ENCODE assay signal across 15 cellular contexts in the genomic region with DNA sequence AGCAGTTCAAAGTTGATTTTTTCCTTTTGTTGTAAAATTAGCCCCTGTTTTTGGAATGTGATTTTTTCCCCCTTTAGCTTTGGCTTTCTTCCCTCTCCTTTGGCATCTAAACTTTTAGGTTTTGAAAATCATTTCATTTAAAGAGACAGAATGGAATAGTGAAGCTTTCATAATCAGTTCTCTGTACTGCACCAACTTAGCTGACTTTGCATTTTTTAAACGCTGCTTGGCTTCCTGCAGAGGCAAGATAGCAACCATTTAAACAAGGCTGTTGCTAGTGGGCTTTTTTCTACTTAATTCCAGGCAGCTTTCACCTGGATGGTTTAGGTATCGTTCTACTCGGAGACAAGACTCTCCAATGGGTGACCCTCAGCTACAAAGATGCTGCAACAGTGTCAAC.
DNase-seq lines count a peak whose midpoint lies in the region; ATAC-seq and TF ChIP-seq lines count a peak whose summit lies in the region.
"Had no signal": no experiment of that assay in that cellular context is flagged by ENCODE, and none has a peak within 500 bp of the region (broad histone marks: within the 10 kb centered on the region; RNA-seq: fewer than 3 reads in every experiment).

No MANE protein-coding gene starts in this region.

- H3K56ac ChIP-seq in IMR-90 (ENCODE audit: extremely low read depth, insufficient read depth, low read length) = no peak overlapping the region

- TF ChIP-seq RAD21 in IMR-90 (IDR thresholded peaks at IDR 0.05; ENCODE audit: low read length) = no peak

- H3K4me3 Mint-ChIP-seq in nephron = no peak overlapping the region
- H3K4me3 Mint-ChIP-seq: CD8-positive, alpha-beta memory T cell; HFFc6 had no signal

- H3K27me3 Mint-ChIP-seq in nephron (ENCODE audit: low read depth) = no peaks in the 10 kb centered on the region

- H3K79me1 ChIP-seq in IMR-90 (ENCODE audit: low read depth in 1 of 2, low read length in 2 of 2) = no peaks in the 10 kb centered on the region

- H3K4me2 ChIP-seq in IMR-90 (ENCODE audit: low read depth, low read length) = no peak overlapping the region

- H4K20me1 ChIP-seq in IMR-90 (ENCODE audit: insufficient read depth, low read length) = no peaks in the 10 kb centered on the region

- WGBS in IMR-90 (ENCODE audit: extremely low coverage in 2 of 2, insufficient read length in 1 of 2), 2 experiments = no CpG with 5 or more reads among the region's 3 CpGs

- no peak overlapping the region for H4K8ac ChIP-seq in IMR-90 (ENCODE audit: low read depth in 2 of 2, low read length in 2 of 2)

- TF ChIP-seq POLR2A in IMR-90 (IDR thresholded peaks at IDR 0.05; ENCODE audit: low read depth, low read length) = no peak

- H3K27ac Mint-ChIP-seq in nephron = peak overlapping the region; percentile 47 to 66 (median 53)
- H3K27ac Mint-ChIP-seq: HFFc6 had no signal

- dilution Hi-C loops in IMR-90 (cut with HindIII; ENCODE audit: low sequenced_read_pairs, unreplicated experiment) = no loop called here

- peaks cover 3% of the 10 kb centered on the region for H3K9me3 Mint-ChIP-seq in nephron
- H3K9me3 Mint-ChIP-seq: CD8-positive, alpha-beta memory T cell; HFFc6 had no signal

- no peak overlapping the region for H4K5ac ChIP-seq in IMR-90 (ENCODE audit: low read depth, low read length)

- H3K4me1 Mint-ChIP-seq in nephron = peaks cover 34% of the 10 kb centered on the region
- H3K4me1 Mint-ChIP-seq: CD8-positive, alpha-beta memory T cell had no signal

- H3K4me3 ChIP-seq in IMR-90 (ENCODE audit: insufficient read depth, low read depth, low read length) (no peak overlapping the region), adipocyte (ENCODE audit: low read length) (peak overlapping the region; percentile 27)

- no peak overlapping the region for H3K4ac ChIP-seq in IMR-90 (ENCODE audit: low read depth, low read length)

- no peak overlapping the region for H2AFZ ChIP-seq in IMR-90 (replicated peaks; ENCODE audit: low read length, poor library complexity)

- no peak overlapping the region for H2BK120ac ChIP-seq in IMR-90 (ENCODE audit: low read depth, low read length)

- no peak overlapping the region for H2AK5ac ChIP-seq in IMR-90 (ENCODE audit: low read depth, low read length)

- no peak overlapping the region for H2BK20ac ChIP-seq in IMR-90 (ENCODE audit: low read depth, low read length)

- ATAC-seq in IMR-90 (ENCODE audit: low read depth) = no peak
- ATAC-seq in omental fat pad (ENCODE audit: low FRiP score) = no peak
- no peak for ATAC-seq in HG03432 (IDR thresholded peaks at IDR 0.05; ENCODE audit: unreplicated experiment)
- no peak for ATAC-seq in GM18861 (IDR thresholded peaks at IDR 0.05; ENCODE audit: unreplicated experiment)

- H3K27ac ChIP-seq in IMR-90 (ENCODE audit: insufficient read depth, low read length) = no peak overlapping the region

- intact Hi-C loops in IMR-90 (cut with micrococcal nuclease) = loop anchor here (10.0 kb wide), 1 partner anchor 1015 kb away; no protein-coding TSS in a partner anchor

- DNase-seq in IMR-90 (no peak), NCI-H748 (lab: John Stamatoyannopoulos, UW; ENCODE audit: unreplicated experiment) (peak; percentile 67), adipocyte (ENCODE audit: low read depth) (no peak), KBM-7 (no peak), omental fat pad (ENCODE audit: low spot score) (no peak)
- DNase-seq: BE2C; CD8-positive, alpha-beta memory T cell; GF-D8; HFFc6; NCI-H1694 treated with DMSO at 0.1 percent for 48 hours; SHP77 treated with DMSO at 0.1 percent for 48 hours; T-helper 2 cell had no signal

- H2BK15ac ChIP-seq in IMR-90 (ENCODE audit: low read depth, low read length) = no peak overlapping the region

- CTCF ChIA-PET in IMR-90 (lab: Yijun Ruan, JAX) = interaction anchor here (1.5 kb wide), 1 partner anchor 366 kb away, joined by 4 read pairs; no protein-coding TSS in a partner anchor

- H4K91ac ChIP-seq in IMR-90 (ENCODE audit: insufficient read depth, low read depth, low read length) = no peak overlapping the region

- in situ Hi-C loops in IMR-90 (cut with MboI; ENCODE audit: low sequenced_read_pairs) (loop anchor here (10.0 kb wide), 1 partner anchor 1875 kb away; no protein-coding TSS in a partner anchor), KBM-7 (cut with MboI; ENCODE audit: low pct_unique_long_range_greater_than_20kb, low sequenced_read_pairs) (no loop called here)

- H3K18ac ChIP-seq in IMR-90 (ENCODE audit: low read depth, low read length) = no peak overlapping the region

- no peaks in the 10 kb centered on the region for H3K36me3 Mint-ChIP-seq in nephron (ENCODE audit: low read depth)
- H3K36me3 Mint-ChIP-seq: CD8-positive, alpha-beta memory T cell had no signal

- no peaks in the 10 kb centered on the region for H3K36me3 ChIP-seq in IMR-90 (ENCODE audit: control insufficient read depth, insufficient read depth, low read length)
- H3K36me3 ChIP-seq in adipocyte (ENCODE audit: control insufficient read depth, insufficient read depth, low read length, severe bottlenecking) = no peaks in the 10 kb centered on the region
- H3K36me3 ChIP-seq: BE2C had no signal

- H2AK9ac ChIP-seq in IMR-90 (replicated peaks; ENCODE audit: low read depth, low read length, poor library complexity) = no peak overlapping the region

- POLR2A ChIA-PET in IMR-90 (lab: Charles Lee; ENCODE audit: unreplicated experiment) = no interaction called here

- H3K4me1 ChIP-seq in IMR-90 (ENCODE audit: control insufficient read depth, insufficient read depth, low read length) (no peaks in the 10 kb centered on the region), adipocyte (ENCODE audit: control insufficient read depth, insufficient read depth, low read length) (peaks cover 23% of the 10 kb centered on the region)
- H3K4me1 ChIP-seq: BE2C had no signal

- H3K23ac ChIP-seq in IMR-90 (ENCODE audit: low read depth, low read length) = no peak overlapping the region

- no peak overlapping the region for H3K14ac ChIP-seq in IMR-90 (replicated peaks; ENCODE audit: low read depth, low read length)

- no peak overlapping the region for H3K9ac ChIP-seq in IMR-90 (ENCODE audit: low read depth, low read length)
- H3K9ac ChIP-seq in adipocyte (ENCODE audit: low read length) = peak overlapping the region; percentile 40

- H3K9me3 ChIP-seq in IMR-90 (ENCODE audit: control insufficient read depth, insufficient read depth, low read length) (no peaks in the 10 kb centered on the region), adipocyte (ENCODE audit: control insufficient read depth, low read length) (no peaks in the 10 kb centered on the region)
- H3K9me3 ChIP-seq: BE2C had no signal

- H3K27me3 ChIP-seq in IMR-90 (ENCODE audit: control insufficient read depth, insufficient read depth, low read length) (peaks cover 4% of the 10 kb centered on the region), adipocyte (replicated peaks; ENCODE audit: control insufficient read depth, insufficient read depth, low read length) (no peaks in the 10 kb centered on the region)
- H3K27me3 ChIP-seq: BE2C had no signal

- H3K9me1 ChIP-seq in IMR-90 (ENCODE audit: insufficient read depth, low read length) = no peaks in the 10 kb centered on the region

- BruUV-seq in IMR-90 (replicated peaks; lab: Mats Ljungman, UMichigan) = no TSS peak

- H2BK5ac ChIP-seq in IMR-90 (ENCODE audit: low read depth, low read length, poor library complexity, severe bottlenecking) = no peak overlapping the region

- TF ChIP-seq CTCF in IMR-90 (conservative IDR thresholded peaks at IDR 0.05; ENCODE audit: low read depth, low read length) = no peak
- no peak for TF ChIP-seq CTCF in nephron (IDR thresholded peaks at IDR 0.05; ENCODE audit: unreplicated experiment in 3 of 3)
- no peak for TF ChIP-seq CTCF in omental fat pad (IDR thresholded peaks at IDR 0.05)

TF ChIP-seq in IMR-90, 13 proteins besides CTCF, POLR2A, EP300 and RAD21:
- TF ChIP-seq RFX5 (IDR thresholded peaks at IDR 0.05; ENCODE audit: low read depth, low read length) = no peak
- TF ChIP-seq MAFK (IDR thresholded peaks at IDR 0.05; ENCODE audit: low read depth, low read length) = peak; percentile 92
TF ChIP-seq in IMR-90: peak in this region for 1.
